Comparison of ENCODE assay signal across 8 cellular contexts in genomic region chr15:41416162-41416741, GRCh38.
DNase-seq lines count a peak whose midpoint lies in the region; ATAC-seq and TF ChIP-seq lines count a peak whose summit lies in the region.

No MANE protein-coding gene starts in this region.

- DNase-seq in AG10803 (ENCODE audit: low read depth) (no peak), foreskin fibroblast (no peak), retinal pigment epithelial cell (ENCODE audit: low read depth) (no peak), ACHN (no peak)
- no peak for DNase-seq in activated effector memory CD4-positive, alpha-beta T cell treated with Interleukin-2 at 50 U/mL for 16 hours

- H3F3A ChIP-seq in SU-DHL-6 (ENCODE audit: insufficient read depth) = peaks cover 3% of the 10 kb centered on the region; the same call in 1 of the 2 replicates

- in situ Hi-C loops in ACHN (cut with HindIII; ENCODE audit: low pct_ligation_motif_present, low pct_unique_long_range_greater_than_20kb, low sequenced_read_pairs) = no loop called here

- H3K4me2 ChIP-seq in SU-DHL-6 (ENCODE audit: low read depth, low read length, poor library complexity, severe bottlenecking) = peak overlapping the region; percentile 65

- peak; percentile 8 for ATAC-seq in GM21723 (IDR thresholded peaks at IDR 0.05; ENCODE audit: unreplicated experiment)
- no peak for ATAC-seq in HG02885 (IDR thresholded peaks at IDR 0.05; ENCODE audit: poor library complexity, unreplicated experiment)

- H3K27ac ChIP-seq in SU-DHL-6 (ENCODE audit: low read depth, low read length) = no peak overlapping the region

- H4K20me1 ChIP-seq in SU-DHL-6 (ENCODE audit: low read depth, low read length) = peaks cover 4% of the 10 kb centered on the region; the same call in 1 of the 2 replicates

- peak overlapping the region; percentile 87 for H2AFZ ChIP-seq in SU-DHL-6 (ENCODE audit: low read depth, low read length, severe bottlenecking)

- no peaks in the 10 kb centered on the region for H3K9me3 ChIP-seq in SU-DHL-6 (ENCODE audit: insufficient read depth, low read length)

- H3K36me3 ChIP-seq in SU-DHL-6 (ENCODE audit: low read length) = no peaks in the 10 kb centered on the region

- H3K9me2 ChIP-seq in SU-DHL-6 (replicated peaks; ENCODE audit: insufficient read depth, low read length) = no peaks in the 10 kb centered on the region

- H3K9ac ChIP-seq in SU-DHL-6 (ENCODE audit: low read length) = peak overlapping the region; percentile 77

- H3K27me3 ChIP-seq in SU-DHL-6 (ENCODE audit: low read length) = no peaks in the 10 kb centered on the region

- peaks cover 50% of the 10 kb centered on the region for H3K79me2 ChIP-seq in SU-DHL-6 (ENCODE audit: insufficient read depth, low read length)

- H3K4me3 ChIP-seq in AG10803 (ENCODE audit: low read length) = peak overlapping the region; percentile 91
- H3K4me3 ChIP-seq in SU-DHL-6 (ENCODE audit: insufficient read depth, low read length, poor library complexity, severe bottlenecking) = peak overlapping the region; percentile 77
- H3K4me3 ChIP-seq in foreskin fibroblast (ENCODE audit: low read depth in 1 of 2, low read length in 2 of 2) = peak overlapping the region; percentile 59 to 76
- peak overlapping the region; percentile 84 for H3K4me3 ChIP-seq in retinal pigment epithelial cell (ENCODE audit: low read length)

- TF ChIP-seq CTCF in AG10803 (conservative IDR thresholded peaks at IDR 0.05; ENCODE audit: low read length) = no peak
- no peak for TF ChIP-seq CTCF in SU-DHL-6 (IDR thresholded peaks at IDR 0.05; ENCODE audit: insufficient read depth, low read length, poor library complexity, severe bottlenecking)
- no peak for TF ChIP-seq CTCF in foreskin fibroblast (IDR thresholded peaks at IDR 0.05; ENCODE audit: low read depth, low read length)
- TF ChIP-seq CTCF in retinal pigment epithelial cell (conservative IDR thresholded peaks at IDR 0.05; ENCODE audit: low read depth, low read length) = no peak
